In genomic region chr17:64448665-64449512, GRCh38 we compare ENCODE assay signal across 10 cellular contexts. TPM values are rescaled to one million over a fixed set of nuclear protein-coding genes. Genes with fewer than 3 reads are reported as not detected.
DNase-seq lines count a peak whose midpoint lies in the region; ATAC-seq and TF ChIP-seq lines count a peak whose summit lies in the region.
"Had no signal": no experiment of that assay in that cellular context is flagged by ENCODE, and none has a peak within 500 bp of the region (broad histone marks: within the 10 kb centered on the region; RNA-seq: fewer than 3 reads in every experiment).

TSS of gene MILR1 (plus strand) at chr17:64449115. CDS start at chr17:64449169, 54 bp downstream.

- DNase-seq in GM12864 (ENCODE audit: low read depth) (peak; percentile 74), MM.1S (peak; percentile 21), MCF 10A (ENCODE audit: unreplicated experiment) (peak; percentile 78), memory B cell (ENCODE audit: low spot score in 2 of 2) (peak; percentile 19 to 47), DMS53 treated with DMSO at 0.1 percent for 48 hours (lab: John Stamatoyannopoulos, UW; ENCODE audit: unreplicated experiment) (no peak), WERI-Rb-1 (no peak), NCI-H2081 treated with DMSO at 0.1 percent for 48 hours (lab: John Stamatoyannopoulos, UW) (no peak)

- no peaks in the 10 kb centered on the region for H3F3A ChIP-seq in MM.1S (ENCODE audit: insufficient read depth, low read length)

- no peak within 1 kb of the TSS for H3K9ac ChIP-seq in MM.1S (ENCODE audit: low read length)
- H3K9ac ChIP-seq: parathyroid adenoma had no signal

- CTCF ChIA-PET in MCF 10A (lab: Yijun Ruan, JAX), result interaction anchor here (0.6 kb wide), 2 partner anchors 40 to 48 kb away, joined by 3 to 5 read pairs; partner anchors contain the start of gene POLG2

- intact Hi-C loops in MCF 10A (cut with micrococcal nuclease), result no loop called here

- no peaks in the 10 kb centered on the region for H3K4me1 Mint-ChIP-seq in MCF 10A (ENCODE audit: insufficient read depth, unreplicated experiment)
- H3K4me1 Mint-ChIP-seq in memory B cell, result peaks cover 21% of the 10 kb centered on the region

- H4K20me1 ChIP-seq in MM.1S (ENCODE audit: insufficient read depth, low read length), result no peaks in the 10 kb centered on the region

- no peak for TF ChIP-seq CTCF in GM12864 (IDR thresholded peaks at IDR 0.05; ENCODE audit: low read depth, low read length, missing control alignments)
- TF ChIP-seq CTCF in MM.1S (IDR thresholded peaks at IDR 0.05; ENCODE audit: low read length), result no peak
- no peak for TF ChIP-seq CTCF in MCF 10A (IDR thresholded peaks at IDR 0.05; ENCODE audit: unreplicated experiment)
- TF ChIP-seq CTCF in WERI-Rb-1 (IDR thresholded peaks at IDR 0.05; ENCODE audit: low read depth, low read length), result no peak

- H3K4me3 ChIP-seq in GM12864 (ENCODE audit: low read depth, low read length), result peak within 1 kb of the TSS; percentile 24
- 0 out of 2 replicates have a peak within 1 kb of the TSS, but pooled peaks have one; percentile 7 for H3K4me3 ChIP-seq in MM.1S (ENCODE audit: low read length)
- H3K4me3 ChIP-seq in WERI-Rb-1 (ENCODE audit: low read depth, low read length), result no peak within 1 kb of the TSS
- H3K4me3 ChIP-seq: SJSA1 had no signal

- H3K27ac Mint-ChIP-seq in MCF 10A (ENCODE audit: low read depth, unreplicated experiment), result peak within 1 kb of the TSS; percentile 63
- peak within 1 kb of the TSS; percentile 91 for H3K27ac Mint-ChIP-seq in memory B cell

- peak within 1 kb of the TSS; percentile 33 for H2AFZ ChIP-seq in MM.1S (ENCODE audit: low read length)
- H2AFZ ChIP-seq: parathyroid adenoma had no signal

- no peaks in the 10 kb centered on the region for H3K27me3 ChIP-seq in MM.1S (replicated peaks; ENCODE audit: insufficient read depth, low read length)
- no peaks in the 10 kb centered on the region for H3K27me3 ChIP-seq in WERI-Rb-1 (ENCODE audit: insufficient read depth, low read depth, severe bottlenecking)
- H3K27me3 ChIP-seq: SJSA1 had no signal

- TSS peak; percentile 84 for BruUV-seq in MCF 10A (replicated peaks; lab: Mats Ljungman, UMichigan)

- H3K9me3 Mint-ChIP-seq in MCF 10A (ENCODE audit: unreplicated experiment) (no peaks in the 10 kb centered on the region), memory B cell (no peaks in the 10 kb centered on the region)

- POLR2A ChIA-PET in MCF 10A (lab: Yijun Ruan, JAX), result interaction anchor here (0.7 to 1.2 kb wide), 3 partner anchors 40 to 56 kb away, joined by 3 to 4 read pairs (median 3); partner anchors contain the start of gene POLG2

- H3K4me1 ChIP-seq in MM.1S (ENCODE audit: low read length), result no peaks in the 10 kb centered on the region
- H3K4me1 ChIP-seq: parathyroid adenoma, SJSA1 had no signal

- no peaks in the 10 kb centered on the region for H3K27me3 Mint-ChIP-seq in MCF 10A (ENCODE audit: insufficient read depth, unreplicated experiment)
- no peaks in the 10 kb centered on the region for H3K27me3 Mint-ChIP-seq in memory B cell

- peaks cover 6% of the 10 kb centered on the region for H3K36me3 Mint-ChIP-seq in MCF 10A (ENCODE audit: insufficient read depth, unreplicated experiment)
- peaks cover 7% of the 10 kb centered on the region for H3K36me3 Mint-ChIP-seq in memory B cell

- H3K36me3 ChIP-seq in MM.1S (replicated peaks; ENCODE audit: insufficient read depth, low read length) (no peaks in the 10 kb centered on the region), WERI-Rb-1 (no peaks in the 10 kb centered on the region)
- H3K36me3 ChIP-seq: SJSA1 had no signal

- H3K4me3 Mint-ChIP-seq in MCF 10A (ENCODE audit: unreplicated experiment) (peak within 1 kb of the TSS; percentile 46), memory B cell (peak within 1 kb of the TSS; percentile 95)

- H3K9me3 ChIP-seq in MM.1S (replicated peaks; ENCODE audit: insufficient read depth, low read length), result no peaks in the 10 kb centered on the region
- H3K9me3 ChIP-seq in WERI-Rb-1 (ENCODE audit: severe bottlenecking), result peaks cover 2% of the 10 kb centered on the region
- H3K9me3 ChIP-seq: SJSA1 had no signal

- no peaks in the 10 kb centered on the region for H3K9me2 ChIP-seq in MM.1S (replicated peaks; ENCODE audit: insufficient read depth, low read length)

- ATAC-seq in memory B cell (ENCODE audit: low read depth) (peak; percentile 99), HG02610 (IDR thresholded peaks at IDR 0.05; ENCODE audit: unreplicated experiment) (no peak)

- H3K4me2 ChIP-seq in MM.1S (ENCODE audit: low read depth, low read length), result peak within 1 kb of the TSS; percentile 42

- H3K79me2 ChIP-seq in MM.1S (ENCODE audit: low read length), result no peaks in the 10 kb centered on the region
- H3K79me2 ChIP-seq: parathyroid adenoma had no signal

- H3K27ac ChIP-seq in MM.1S (ENCODE audit: low read length), result peak within 1 kb of the TSS; percentile 25; the same call in 1 of the 2 replicates
- no peak within 1 kb of the TSS for H3K27ac ChIP-seq in WERI-Rb-1
- H3K27ac ChIP-seq: parathyroid adenoma, SJSA1 had no signal

RNA-seq across cellular contexts. Expression of gene MILR1, which starts in this region (rescaled TPM):
- 9.8 and 15.8 TPM in 2 replicates for total RNA-seq in MCF 10A (2022)
- total RNA-seq: SJSA1 had no signal

Comparison
In these comparisons a context has a peak if more than half of its experiments do, and no peak if none do; other contexts are left out.
1. DNase-seq: peak in GM12864 (single experiment), MM.1S (single experiment), MCF 10A (single experiment) and memory B cell (2 of 2); none in DMS53 treated with DMSO at 0.1 percent for 48 hours (single experiment), WERI-Rb-1 (single experiment) and NCI-H2081 treated with DMSO at 0.1 percent for 48 hours (single experiment).